Comparison of ENCODE assay signal across 3 cellular contexts in the genomic region with DNA sequence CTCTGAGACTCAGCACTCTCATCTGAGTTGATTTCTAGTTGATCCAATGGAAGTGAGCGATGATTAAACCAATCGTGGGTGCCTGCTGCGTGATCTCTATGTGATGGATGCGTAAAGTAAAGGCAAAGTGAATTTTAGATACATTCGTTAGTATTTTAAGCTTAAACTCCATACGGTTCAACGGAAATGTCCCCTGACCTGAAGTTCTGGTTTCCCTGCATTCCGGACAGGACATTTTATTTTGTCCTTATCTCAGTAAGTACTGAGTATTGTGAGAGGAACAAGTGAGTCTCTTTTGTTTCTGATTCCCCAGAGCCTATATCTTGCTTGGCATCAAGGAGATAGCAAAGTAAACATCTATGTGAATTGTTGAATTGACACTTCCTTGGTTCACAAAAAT. TPM values are rescaled to one million over a fixed set of nuclear protein-coding genes. Genes with fewer than 3 reads are reported as not detected.
"Had no signal": no experiment of that assay in that cellular context is flagged by ENCODE, and none has a peak within 500 bp of the region (broad histone marks: within the 10 kb centered on the region; RNA-seq: fewer than 3 reads in every experiment).

No MANE protein-coding gene starts in this region.

RNA-seq across cellular contexts. Expression of a gene that starts 57.9 kb away (rescaled TPM):
- polyA plus RNA-seq: naive thymus-derived CD4-positive, alpha-beta T cell; naive thymus-derived CD8-positive, alpha-beta T cell; neural cell had no signal
